ENCODE assay signal across 1 cellular context in the genomic region with DNA sequence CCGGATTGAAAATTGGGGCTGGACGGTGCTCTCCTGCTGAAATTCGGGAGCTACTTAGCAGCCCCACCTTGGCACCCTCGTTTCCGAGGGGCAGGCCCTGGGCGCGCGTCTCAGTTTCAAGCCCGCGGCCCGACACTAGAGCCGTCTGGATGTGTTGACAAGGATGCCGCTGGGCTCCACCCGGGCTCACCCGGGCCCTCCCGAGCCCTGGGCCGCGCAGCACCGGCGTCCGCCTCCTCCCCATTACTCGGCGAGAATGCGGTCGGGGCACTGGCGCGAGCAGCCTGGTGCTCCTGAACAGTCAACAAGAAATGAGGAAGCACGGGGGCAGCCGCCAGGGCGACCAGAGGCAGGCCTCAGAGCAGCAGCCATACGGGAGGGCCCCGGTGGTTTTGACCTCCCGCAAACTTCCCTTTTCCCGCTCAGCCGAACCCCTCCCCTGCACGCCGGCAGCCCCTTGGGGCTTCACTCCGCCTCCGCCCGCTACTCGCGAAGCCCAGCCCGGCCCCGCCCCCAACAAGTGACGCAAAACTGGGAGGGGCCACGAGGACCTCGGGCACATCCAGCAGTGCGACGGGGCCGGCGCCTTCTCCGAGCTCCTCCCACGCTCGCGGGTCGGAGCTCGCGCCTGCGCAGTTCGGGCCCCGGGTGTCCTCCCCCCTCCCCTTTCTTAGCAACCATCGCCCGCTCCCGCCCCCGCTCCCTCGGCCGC.
TF ChIP-seq lines count a peak whose summit lies in the region.

No MANE protein-coding gene starts in this region.

TF ChIP-seq in K562, 482 proteins besides CTCF, POLR2A, EP300 and RAD21 (continued from another document and continues in another):
- TF ChIP-seq, protein P1, sequence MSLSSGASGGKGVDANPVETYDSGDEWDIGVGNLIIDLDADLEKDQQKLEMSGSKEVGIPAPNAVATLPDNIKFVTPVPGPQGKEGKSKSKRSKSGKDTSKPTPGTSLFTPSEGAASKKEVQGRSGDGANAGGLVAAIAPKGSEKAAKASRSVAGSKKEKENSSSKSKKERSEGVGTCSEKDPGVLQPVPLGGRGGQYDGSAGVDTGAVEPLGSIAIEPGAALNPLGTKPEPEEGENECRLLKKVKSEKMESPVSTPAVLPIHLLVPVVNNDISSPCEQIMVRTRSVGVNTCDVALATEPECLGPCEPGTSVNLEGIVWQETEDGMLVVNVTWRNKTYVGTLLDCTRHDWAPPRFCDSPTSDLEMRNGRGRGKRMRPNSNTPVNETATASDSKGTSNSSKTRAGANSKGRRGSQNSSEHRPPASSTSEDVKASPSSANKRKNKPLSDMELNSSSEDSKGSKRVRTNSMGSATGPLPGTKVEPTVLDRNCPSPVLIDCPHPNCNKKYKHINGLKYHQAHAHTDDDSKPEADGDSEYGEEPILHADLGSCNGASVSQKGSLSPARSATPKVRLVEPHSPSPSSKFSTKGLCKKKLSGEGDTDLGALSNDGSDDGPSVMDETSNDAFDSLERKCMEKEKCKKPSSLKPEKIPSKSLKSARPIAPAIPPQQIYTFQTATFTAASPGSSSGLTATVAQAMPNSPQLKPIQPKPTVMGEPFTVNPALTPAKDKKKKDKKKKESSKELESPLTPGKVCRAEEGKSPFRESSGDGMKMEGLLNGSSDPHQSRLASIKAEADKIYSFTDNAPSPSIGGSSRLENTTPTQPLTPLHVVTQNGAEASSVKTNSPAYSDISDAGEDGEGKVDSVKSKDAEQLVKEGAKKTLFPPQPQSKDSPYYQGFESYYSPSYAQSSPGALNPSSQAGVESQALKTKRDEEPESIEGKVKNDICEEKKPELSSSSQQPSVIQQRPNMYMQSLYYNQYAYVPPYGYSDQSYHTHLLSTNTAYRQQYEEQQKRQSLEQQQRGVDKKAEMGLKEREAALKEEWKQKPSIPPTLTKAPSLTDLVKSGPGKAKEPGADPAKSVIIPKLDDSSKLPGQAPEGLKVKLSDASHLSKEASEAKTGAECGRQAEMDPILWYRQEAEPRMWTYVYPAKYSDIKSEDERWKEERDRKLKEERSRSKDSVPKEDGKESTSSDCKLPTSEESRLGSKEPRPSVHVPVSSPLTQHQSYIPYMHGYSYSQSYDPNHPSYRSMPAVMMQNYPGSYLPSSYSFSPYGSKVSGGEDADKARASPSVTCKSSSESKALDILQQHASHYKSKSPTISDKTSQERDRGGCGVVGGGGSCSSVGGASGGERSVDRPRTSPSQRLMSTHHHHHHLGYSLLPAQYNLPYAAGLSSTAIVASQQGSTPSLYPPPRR (CRISPR knock-in tag; IDR thresholded peaks at IDR 0.05; ENCODE audit: borderline replicate concordance): peak; percentile 77; the same call in 1 of the 2 replicates
- TF ChIP-seq, protein P2, sequence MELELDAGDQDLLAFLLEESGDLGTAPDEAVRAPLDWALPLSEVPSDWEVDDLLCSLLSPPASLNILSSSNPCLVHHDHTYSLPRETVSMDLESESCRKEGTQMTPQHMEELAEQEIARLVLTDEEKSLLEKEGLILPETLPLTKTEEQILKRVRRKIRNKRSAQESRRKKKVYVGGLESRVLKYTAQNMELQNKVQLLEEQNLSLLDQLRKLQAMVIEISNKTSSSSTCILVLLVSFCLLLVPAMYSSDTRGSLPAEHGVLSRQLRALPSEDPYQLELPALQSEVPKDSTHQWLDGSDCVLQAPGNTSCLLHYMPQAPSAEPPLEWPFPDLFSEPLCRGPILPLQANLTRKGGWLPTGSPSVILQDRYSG (tag; conservative IDR thresholded peaks at IDR 0.05; ENCODE audit: low read depth): peak; percentile 86; the same call in 1 of the 2 replicates
- TF ChIP-seq, protein P3, sequence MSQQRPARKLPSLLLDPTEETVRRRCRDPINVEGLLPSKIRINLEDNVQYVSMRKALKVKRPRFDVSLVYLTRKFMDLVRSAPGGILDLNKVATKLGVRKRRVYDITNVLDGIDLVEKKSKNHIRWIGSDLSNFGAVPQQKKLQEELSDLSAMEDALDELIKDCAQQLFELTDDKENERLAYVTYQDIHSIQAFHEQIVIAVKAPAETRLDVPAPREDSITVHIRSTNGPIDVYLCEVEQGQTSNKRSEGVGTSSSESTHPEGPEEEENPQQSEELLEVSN (IDR thresholded peaks at IDR 0.05; ENCODE audit: borderline replicate concordance in 1 of 2, extremely low read depth in 1 of 2, insufficient read depth in 1 of 2, insufficient read length in 1 of 2, low read depth in 1 of 2, low read length in 1 of 2, poor library complexity in 1 of 2, severe bottlenecking in 1 of 2): peak; percentile 97 to 98
- TF ChIP-seq HIVEP1 (CRISPR knock-in tag; IDR thresholded peaks at IDR 0.05) (0 out of 2 replicates have a peak, but pooled peaks have one; percentile 61), RCOR1 (IDR thresholded peaks at IDR 0.05; ENCODE audit: borderline replicate concordance in 1 of 2, low read depth in 2 of 2, low read length in 2 of 2) (peak; percentile 20 to 61; a peak in 2 of 4 replicates), JUND (IDR thresholded peaks at IDR 0.05; ENCODE audit: borderline replicate concordance, low read depth, low read length) (peak; percentile 55), JUND (tag; IDR thresholded peaks at IDR 0.05; ENCODE audit: borderline replicate concordance, low read depth, low read length) (no peak; the same call in 2 of the 3 replicates), OTX1 (CRISPR knock-in tag; IDR thresholded peaks at IDR 0.05) (0 out of 2 replicates have a peak, but pooled peaks have one; percentile 61), YY1 (IDR thresholded peaks at IDR 0.05; ENCODE audit: borderline replicate concordance in 1 of 3, control insufficient read depth in 1 of 3, extremely low read depth in 1 of 3, insufficient read depth in 3 of 3, insufficient read length in 1 of 3, insufficient replicate concordance in 2 of 3, low read depth in 1 of 3, low read length in 2 of 3) (peak in 2 of 3 experiments; percentile 68 to 85), GABPA (tag; conservative IDR thresholded peaks at IDR 0.05; ENCODE audit: low read depth) (peak; percentile 54; the same call in 1 of the 2 replicates), TEAD1 (CRISPR knock-in tag; IDR thresholded peaks at IDR 0.05) (0 out of 4 replicates have a peak, but pooled peaks of 1 of the 2 experiments have one; percentile 46), FOSL1 (tag; conservative IDR thresholded peaks at IDR 0.05) (peak; percentile 52), TBP (optimal IDR thresholded peaks at IDR 0.05; ENCODE audit: low read depth, low read length) (peak; percentile 79), SP1 (CRISPR knock-in tag; IDR thresholded peaks at IDR 0.05) (peak; percentile 89), POLR2AphosphoS5 (IDR thresholded peaks at IDR 0.05; ENCODE audit: control insufficient read depth, insufficient read depth, low read depth, low read length) (peak; percentile 66), MYBL2 (IDR thresholded peaks at IDR 0.05; ENCODE audit: low read depth) (no peak), MYBL2 (CRISPR knock-in tag; IDR thresholded peaks at IDR 0.05; ENCODE audit: borderline replicate concordance) (no peak), TEAD2 (tag; IDR thresholded peaks at IDR 0.05) (peak; percentile 41; the same call in 1 of the 2 replicates), RBM34 (IDR thresholded peaks at IDR 0.05; ENCODE audit: borderline replicate concordance, insufficient read depth, low read length) (0 out of 2 replicates have a peak, but pooled peaks have one; percentile 51), ELF1 (tag; IDR thresholded peaks at IDR 0.05) (no peak), ZFPM2 (CRISPR knock-in tag; IDR thresholded peaks at IDR 0.05) (no peak), TRIM28 (IDR thresholded peaks at IDR 0.05) (peak; percentile 62; the same call in 1 of the 2 replicates)
- TF ChIP-seq, protein P4, sequence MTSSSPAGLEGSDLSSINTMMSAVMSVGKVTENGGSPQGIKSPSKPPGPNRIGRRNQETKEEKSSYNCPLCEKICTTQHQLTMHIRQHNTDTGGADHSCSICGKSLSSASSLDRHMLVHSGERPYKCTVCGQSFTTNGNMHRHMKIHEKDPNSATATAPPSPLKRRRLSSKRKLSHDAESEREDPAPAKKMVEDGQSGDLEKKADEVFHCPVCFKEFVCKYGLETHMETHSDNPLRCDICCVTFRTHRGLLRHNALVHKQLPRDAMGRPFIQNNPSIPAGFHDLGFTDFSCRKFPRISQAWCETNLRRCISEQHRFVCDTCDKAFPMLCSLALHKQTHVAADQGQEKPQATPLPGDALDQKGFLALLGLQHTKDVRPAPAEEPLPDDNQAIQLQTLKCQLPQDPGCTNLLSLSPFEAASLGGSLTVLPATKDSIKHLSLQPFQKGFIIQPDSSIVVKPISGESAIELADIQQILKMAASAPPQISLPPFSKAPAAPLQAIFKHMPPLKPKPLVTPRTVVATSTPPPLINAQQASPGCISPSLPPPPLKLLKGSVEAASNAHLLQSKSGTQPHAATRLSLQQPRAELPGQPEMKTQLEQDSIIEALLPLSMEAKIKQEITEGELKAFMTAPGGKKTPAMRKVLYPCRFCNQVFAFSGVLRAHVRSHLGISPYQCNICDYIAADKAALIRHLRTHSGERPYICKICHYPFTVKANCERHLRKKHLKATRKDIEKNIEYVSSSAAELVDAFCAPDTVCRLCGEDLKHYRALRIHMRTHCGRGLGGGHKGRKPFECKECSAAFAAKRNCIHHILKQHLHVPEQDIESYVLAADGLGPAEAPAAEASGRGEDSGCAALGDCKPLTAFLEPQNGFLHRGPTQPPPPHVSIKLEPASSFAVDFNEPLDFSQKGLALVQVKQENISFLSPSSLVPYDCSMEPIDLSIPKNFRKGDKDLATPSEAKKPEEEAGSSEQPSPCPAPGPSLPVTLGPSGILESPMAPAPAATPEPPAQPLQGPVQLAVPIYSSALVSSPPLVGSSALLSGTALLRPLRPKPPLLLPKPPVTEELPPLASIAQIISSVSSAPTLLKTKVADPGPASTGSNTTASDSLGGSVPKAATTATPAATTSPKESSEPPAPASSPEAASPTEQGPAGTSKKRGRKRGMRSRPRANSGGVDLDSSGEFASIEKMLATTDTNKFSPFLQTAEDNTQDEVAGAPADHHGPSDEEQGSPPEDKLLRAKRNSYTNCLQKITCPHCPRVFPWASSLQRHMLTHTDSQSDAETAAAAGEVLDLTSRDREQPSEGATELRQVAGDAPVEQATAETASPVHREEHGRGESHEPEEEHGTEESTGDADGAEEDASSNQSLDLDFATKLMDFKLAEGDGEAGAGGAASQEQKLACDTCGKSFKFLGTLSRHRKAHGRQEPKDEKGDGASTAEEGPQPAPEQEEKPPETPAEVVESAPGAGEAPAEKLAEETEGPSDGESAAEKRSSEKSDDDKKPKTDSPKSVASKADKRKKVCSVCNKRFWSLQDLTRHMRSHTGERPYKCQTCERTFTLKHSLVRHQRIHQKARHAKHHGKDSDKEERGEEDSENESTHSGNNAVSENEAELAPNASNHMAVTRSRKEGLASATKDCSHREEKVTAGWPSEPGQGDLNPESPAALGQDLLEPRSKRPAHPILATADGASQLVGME (CRISPR knock-in tag; IDR thresholded peaks at IDR 0.05): no peak
- TF ChIP-seq, protein P5, sequence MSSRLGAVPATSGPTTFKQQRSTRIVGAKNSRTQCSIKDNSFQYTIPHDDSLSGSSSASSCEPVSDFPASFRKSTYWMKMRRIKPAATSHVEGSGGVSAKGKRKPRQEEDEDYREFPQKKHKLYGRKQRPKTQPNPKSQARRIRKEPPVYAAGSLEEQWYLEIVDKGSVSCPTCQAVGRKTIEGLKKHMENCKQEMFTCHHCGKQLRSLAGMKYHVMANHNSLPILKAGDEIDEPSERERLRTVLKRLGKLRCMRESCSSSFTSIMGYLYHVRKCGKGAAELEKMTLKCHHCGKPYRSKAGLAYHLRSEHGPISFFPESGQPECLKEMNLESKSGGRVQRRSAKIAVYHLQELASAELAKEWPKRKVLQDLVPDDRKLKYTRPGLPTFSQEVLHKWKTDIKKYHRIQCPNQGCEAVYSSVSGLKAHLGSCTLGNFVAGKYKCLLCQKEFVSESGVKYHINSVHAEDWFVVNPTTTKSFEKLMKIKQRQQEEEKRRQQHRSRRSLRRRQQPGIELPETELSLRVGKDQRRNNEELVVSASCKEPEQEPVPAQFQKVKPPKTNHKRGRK (tag; IDR thresholded peaks at IDR 0.05): no peak
- TF ChIP-seq, protein P6, sequence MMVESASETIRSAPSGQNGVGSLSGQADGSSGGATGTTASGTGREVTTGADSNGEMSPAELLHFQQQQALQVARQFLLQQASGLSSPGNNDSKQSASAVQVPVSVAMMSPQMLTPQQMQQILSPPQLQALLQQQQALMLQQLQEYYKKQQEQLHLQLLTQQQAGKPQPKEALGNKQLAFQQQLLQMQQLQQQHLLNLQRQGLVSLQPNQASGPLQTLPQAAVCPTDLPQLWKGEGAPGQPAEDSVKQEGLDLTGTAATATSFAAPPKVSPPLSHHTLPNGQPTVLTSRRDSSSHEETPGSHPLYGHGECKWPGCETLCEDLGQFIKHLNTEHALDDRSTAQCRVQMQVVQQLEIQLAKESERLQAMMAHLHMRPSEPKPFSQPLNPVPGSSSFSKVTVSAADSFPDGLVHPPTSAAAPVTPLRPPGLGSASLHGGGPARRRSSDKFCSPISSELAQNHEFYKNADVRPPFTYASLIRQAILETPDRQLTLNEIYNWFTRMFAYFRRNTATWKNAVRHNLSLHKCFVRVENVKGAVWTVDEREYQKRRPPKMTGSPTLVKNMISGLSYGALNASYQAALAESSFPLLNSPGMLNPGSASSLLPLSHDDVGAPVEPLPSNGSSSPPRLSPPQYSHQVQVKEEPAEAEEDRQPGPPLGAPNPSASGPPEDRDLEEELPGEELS (CRISPR knock-in tag; IDR thresholded peaks at IDR 0.05; ENCODE audit: borderline replicate concordance): 0 out of 2 replicates have a peak, but pooled peaks have one; percentile 41
- TF ChIP-seq, protein P7, sequence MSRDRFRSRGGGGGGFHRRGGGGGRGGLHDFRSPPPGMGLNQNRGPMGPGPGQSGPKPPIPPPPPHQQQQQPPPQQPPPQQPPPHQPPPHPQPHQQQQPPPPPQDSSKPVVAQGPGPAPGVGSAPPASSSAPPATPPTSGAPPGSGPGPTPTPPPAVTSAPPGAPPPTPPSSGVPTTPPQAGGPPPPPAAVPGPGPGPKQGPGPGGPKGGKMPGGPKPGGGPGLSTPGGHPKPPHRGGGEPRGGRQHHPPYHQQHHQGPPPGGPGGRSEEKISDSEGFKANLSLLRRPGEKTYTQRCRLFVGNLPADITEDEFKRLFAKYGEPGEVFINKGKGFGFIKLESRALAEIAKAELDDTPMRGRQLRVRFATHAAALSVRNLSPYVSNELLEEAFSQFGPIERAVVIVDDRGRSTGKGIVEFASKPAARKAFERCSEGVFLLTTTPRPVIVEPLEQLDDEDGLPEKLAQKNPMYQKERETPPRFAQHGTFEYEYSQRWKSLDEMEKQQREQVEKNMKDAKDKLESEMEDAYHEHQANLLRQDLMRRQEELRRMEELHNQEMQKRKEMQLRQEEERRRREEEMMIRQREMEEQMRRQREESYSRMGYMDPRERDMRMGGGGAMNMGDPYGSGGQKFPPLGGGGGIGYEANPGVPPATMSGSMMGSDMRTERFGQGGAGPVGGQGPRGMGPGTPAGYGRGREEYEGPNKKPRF (IDR thresholded peaks at IDR 0.05; ENCODE audit: low read depth, low read length): no peak
- TF ChIP-seq, protein P8, sequence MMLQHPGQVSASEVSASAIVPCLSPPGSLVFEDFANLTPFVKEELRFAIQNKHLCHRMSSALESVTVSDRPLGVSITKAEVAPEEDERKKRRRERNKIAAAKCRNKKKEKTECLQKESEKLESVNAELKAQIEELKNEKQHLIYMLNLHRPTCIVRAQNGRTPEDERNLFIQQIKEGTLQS (IDR thresholded peaks at IDR 0.05): no peak
- TF ChIP-seq, protein P8 (CRISPR knock-in tag; conservative IDR thresholded peaks at IDR 0.05): peak; percentile 55; the same call in 1 of the 2 replicates
